ENCODE assay signal across 8 cellular contexts in genomic region chr17:8154608-8155152, GRCh38. TPM values are rescaled to one million over a fixed set of nuclear protein-coding genes. Genes with fewer than 3 reads are reported as not detected.
DNase-seq lines count a peak whose midpoint lies in the region; TF ChIP-seq lines count a peak whose summit lies in the region.

No MANE protein-coding gene starts in this region.

- H3K9me3 ChIP-seq in ascending aorta: no peaks in the 10 kb centered on the region
- H3K9me3 ChIP-seq in skeletal muscle tissue (ENCODE audit: control insufficient read depth in 3 of 3, low read length in 3 of 3): no peaks in the 10 kb centered on the region

- H3K27me3 ChIP-seq in ascending aorta (no peaks in the 10 kb centered on the region), skeletal muscle tissue (ENCODE audit: control insufficient read depth in 3 of 3, insufficient read depth in 3 of 3, low read length in 3 of 3) (no peaks in the 10 kb centered on the region)

- intact Hi-C loops in ascending aorta (cut with DNase I): loop anchor here (1.0 to 5.0 kb wide), 3 partner anchors 33 to 672 kb away; partner anchors contain the start of genes POLR2A and SLC35G6

- no peak for TF ChIP-seq CTCF in GM12865 (IDR thresholded peaks at IDR 0.05; ENCODE audit: insufficient read depth, low read depth, low read length, missing control alignments)
- no peak for TF ChIP-seq CTCF in ascending aorta (IDR thresholded peaks at IDR 0.05)

- H3K4me3 ChIP-seq in GM12865 (ENCODE audit: low read depth, low read length) (peak overlapping the region; percentile 64), ascending aorta (peak overlapping the region; percentile 77 to 90), iPS-11a (ENCODE audit: low read depth, low read length) (peak overlapping the region; percentile 5), skeletal muscle tissue (ENCODE audit: low read length in 3 of 3) (peak overlapping the region; percentile 98 to 100 (median 99))

- peaks cover 26 to 31% of the 10 kb centered on the region in 2 donors for H3K36me3 ChIP-seq in ascending aorta
- H3K36me3 ChIP-seq in skeletal muscle tissue (ENCODE audit: control insufficient read depth in 3 of 3, insufficient read depth in 3 of 3, low read length in 3 of 3): peaks cover 13 to 23% (median 22%) of the 10 kb centered on the region in 3 donors

- peak overlapping the region; percentile 99 for H3K27ac ChIP-seq in ascending aorta
- H3K27ac ChIP-seq in skeletal muscle tissue (ENCODE audit: low read depth, low read length): peak overlapping the region; percentile 100

- peak overlapping the region; percentile 100 for H3K9ac ChIP-seq in skeletal muscle tissue (ENCODE audit: low read depth in 1 of 3, low read length in 3 of 3)

- H3K4me1 ChIP-seq in ascending aorta: peaks cover 15 to 47% of the 10 kb centered on the region in 2 donors
- H3K4me1 ChIP-seq in skeletal muscle tissue (ENCODE audit: control insufficient read depth in 3 of 3, insufficient read depth in 3 of 3, low read length in 3 of 3): peaks cover 58 to 68% (median 64%) of the 10 kb centered on the region in 3 donors

- no peak for DNase-seq in GM12865 (ENCODE audit: low read depth)
- DNase-seq in ascending aorta (ENCODE audit: low spot score in 2 of 2): no peak
- no peak for DNase-seq in NCI-H69 (lab: John Stamatoyannopoulos, UW)
- DNase-seq in activated CD4-positive, alpha-beta T cell treated with anti-CD3 and anti-CD28 coated beads for 1 hour: no peak
- no peak for DNase-seq in NCI-H187 (lab: John Stamatoyannopoulos, UW)
- DNase-seq in T-helper 9 cell: no peak

RNA-seq across cellular contexts. Expression of gene PER1, which starts 2.5 kb away (rescaled TPM):
- total RNA-seq in ascending aorta (178 TPM), skeletal muscle tissue (37.1 TPM)

RNA-seq across cellular contexts. Expression of gene VAMP2, which starts 8.1 kb away (rescaled TPM):
- 28.3 TPM for total RNA-seq in ascending aorta
- 8.4 TPM for total RNA-seq in skeletal muscle tissue

RNA-seq across cellular contexts. Expression of gene TMEM107, which starts 21.5 kb away (rescaled TPM):
- total RNA-seq in ascending aorta (1.6 TPM), skeletal muscle tissue (25.1 TPM)

RNA-seq across cellular contexts. Expression of gene HES7, which starts 30.8 kb away (rescaled TPM):
- not detected for total RNA-seq in ascending aorta
- total RNA-seq in skeletal muscle tissue: under 0.01 TPM

RNA-seq across cellular contexts. Expression of gene BORCS6, which starts 35.3 kb away (rescaled TPM):
- total RNA-seq in ascending aorta: 29.5 TPM
- 4.7 TPM for total RNA-seq in skeletal muscle tissue

Comparison
In these comparisons a context has a peak if more than half of its experiments do, and no peak if none do; other contexts are left out.
1. H3K4me3 ChIP-seq: peak in every context shown above with its lines; median percentile 99 in skeletal muscle tissue; 84 in ascending aorta; 64 in GM12865; 5 in iPS-11a.
2. RNA of gene TMEM107, which starts 21.5 kb away (total RNA-seq): 25.1 TPM in skeletal muscle tissue (single experiment); 1.6 TPM in ascending aorta (single experiment); every median in the first group is over 10 times any median in the second.